ENCODE assay signal across 1 cellular context in genomic region chr12:86249276-86249675, GRCh38.
TF ChIP-seq lines count a peak whose summit lies in the region.

No MANE protein-coding gene starts in this region.

TF ChIP-seq in SK-N-SH, 30 proteins besides CTCF, POLR2A, EP300 and RAD21 (continued from another document):
- TF ChIP-seq SIN3A (IDR thresholded peaks at IDR 0.05; ENCODE audit: borderline replicate concordance, low read depth, low read length): no peak
